Comparison of ENCODE assay signal across 16 cellular contexts in the genomic region with DNA sequence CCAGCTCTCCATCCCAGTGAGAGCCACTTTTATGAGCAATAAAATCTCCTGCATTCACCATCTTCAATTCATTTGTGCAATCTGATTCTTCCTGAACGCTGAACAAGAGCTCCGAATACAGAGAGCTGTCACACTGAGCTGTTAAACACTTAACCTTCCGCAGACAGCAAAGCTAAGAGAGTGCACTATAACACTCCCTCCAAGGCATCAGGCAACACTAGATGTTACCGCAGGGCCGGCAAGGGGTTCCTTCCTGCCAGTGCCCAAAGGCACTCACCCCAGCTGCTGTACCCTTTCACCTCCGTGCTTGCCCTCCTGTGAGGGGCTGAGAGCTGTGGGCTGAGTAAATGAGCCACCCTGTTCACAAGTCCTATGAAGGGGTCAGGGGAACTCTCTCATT.
"Had no signal": no experiment of that assay in that cellular context is flagged by ENCODE, and none has a peak within 500 bp of the region (broad histone marks: within the 10 kb centered on the region; RNA-seq: fewer than 3 reads in every experiment).

No MANE protein-coding gene starts in this region.

- H3K9me3 ChIP-seq: ascending aorta, left lung, testis, upper lobe of right lung had no signal

- H3K36me3 ChIP-seq: ascending aorta, left lung, upper lobe of right lung, WERI-Rb-1 had no signal

- H3K4me3 ChIP-seq: ascending aorta, left lung, testis, upper lobe of right lung had no signal

- DNase-seq: activated CD4-positive, alpha-beta T cell treated with anti-CD3 and anti-CD28 coated beads for 48 hours; activated CD8-positive, alpha-beta memory T cell treated with anti-CD3 and anti-CD28 coated beads, Interleukin-2, amount 50 U/mL, for 48 hours; activated CD8-positive, alpha-beta T cell treated with anti-CD3 and anti-CD28 coated beads, Interleukin-2, amount 10 ng/mL, durations not matched to agents 7 days and 5 days; activated naive CD4-positive, alpha-beta T cell; activated naive CD8-positive, alpha-beta T cell treated with anti-CD3 and anti-CD28 coated beads, Interleukin-2, amount 50 U/mL, for 24 hours; foreskin keratinocyte; mesenchymal stem cell; stimulated activated CD4-positive, alpha-beta T cell treated with anti-CD3 and anti-CD28 coated beads, Interleukin-15, amount 100 ng/mL, for 24 hours; stimulated activated CD4-positive, alpha-beta T cell treated with anti-CD3 and anti-CD28 coated beads, Interleukin-4, amount 100 ng/mL, for 24 hours; stimulated activated naive CD8-positive, alpha-beta T cell treated with anti-CD3 and anti-CD28 coated beads, Interleukin-15, amount 100 ng/mL, for 72 hours; T1000; testis; upper lobe of right lung; WERI-Rb-1 had no signal

- H3K27ac ChIP-seq: ascending aorta, foreskin keratinocyte, left lung, testis, upper lobe of right lung, WERI-Rb-1 had no signal

- H3K27me3 ChIP-seq: ascending aorta, foreskin keratinocyte, left lung, testis, upper lobe of right lung had no signal

- ATAC-seq: activated CD8-positive, alpha-beta T cell treated with anti-CD3 and anti-CD28 coated beads, Interleukin-2, amount 10 ng/mL, durations not matched to agents 7 days and 5 days; activated naive CD8-positive, alpha-beta T cell treated with anti-CD3 and anti-CD28 coated beads, Interleukin-2, amount 50 U/mL, for 24 hours; foreskin keratinocyte; left lung; stimulated activated naive CD8-positive, alpha-beta T cell treated with anti-CD3 and anti-CD28 coated beads, Interleukin-15, amount 100 ng/mL, for 72 hours; upper lobe of right lung had no signal

- H3K4me1 ChIP-seq: ascending aorta, left lung, testis, upper lobe of right lung had no signal
